ENCODE assay signal across 22 cellular contexts in genomic region chr6:70531133-70531532, GRCh38.
"Had no signal": no experiment of that assay in that cellular context is flagged by ENCODE, and none has a peak within 500 bp of the region (broad histone marks: within the 10 kb centered on the region; RNA-seq: fewer than 3 reads in every experiment).

No MANE protein-coding gene starts in this region.

- H3K4me3 ChIP-seq: breast epithelium, left ventricle myocardium inferior, lung, thoracic aorta had no signal

- FAIRE-seq: urothelium cell line had no signal

- H3K4me1 Mint-ChIP-seq: activated B cell treated with CpG ODN at 0.5 μM for 24 hours; central memory CD8-positive, alpha-beta T cell; nephron had no signal

- DNase-seq: activated B cell treated with CpG ODN at 0.5 μM for 24 hours; activated CD4-positive, alpha-beta T cell treated with anti-CD3 and anti-CD28 coated beads, Interleukin-2, amount 50 U/mL, for 1 hour; activated CD8-positive, alpha-beta T cell treated with anti-CD3 and anti-CD28 coated beads for 36 hours; activated T-cell treated with anti-CD3 and anti-CD28 coated beads, Interleukin-2, amount 50 U/mL, for 4 hours; endodermal cell; foreskin keratinocyte; left ventricle myocardium inferior; right cardiac atrium; stimulated activated CD4-positive, alpha-beta T cell treated with anti-CD3 and anti-CD28 coated beads, Interleukin-15, amount 100 ng/mL, for 24 hours; stimulated activated CD4-positive, alpha-beta T cell treated with anti-CD3 and anti-CD28 coated beads, Interleukin-2, amount 100 ng/mL, for 24 hours; stimulated activated naive CD8-positive, alpha-beta T cell treated with anti-CD3 and anti-CD28 coated beads, Interleukin-15, Interleukin-2, amounts not matched to agents 100 U/mL and 50 U/mL, for 24 hours; trophoblast cell had no signal

- H3K4me3 Mint-ChIP-seq: activated B cell treated with CpG ODN at 0.5 μM for 24 hours; activated CD8-positive, alpha-beta T cell treated with anti-CD3 and anti-CD28 coated beads for 36 hours; activated T-cell treated with anti-CD3 and anti-CD28 coated beads, Interleukin-2, amount 50 U/mL, for 4 hours; central memory CD8-positive, alpha-beta T cell; dendritic cell treated with granulocyte-macrophage colony-stimulating factor and Interleukin-4, amounts not matched to agents 40 ng/mL and 50 ng/mL, for 4 days; endodermal cell; nephron had no signal

- H3K27ac Mint-ChIP-seq: activated B cell treated with CpG ODN at 0.5 μM for 24 hours; activated CD8-positive, alpha-beta T cell treated with anti-CD3 and anti-CD28 coated beads for 36 hours; activated naive CD4-positive, alpha-beta T cell treated with anti-CD3 and anti-CD28 coated beads, Interleukin-2, amount 50 U/mL, for 72 hours; activated T-helper 2 cell treated with anti-CD3 and anti-CD28 coated beads, Interferon-gamma antibody, Interleukin-2, Interleukin-4, amounts not matched to agents 10 μg/mL and 5 μg/mL and 100 μg/mL, durations not matched to agents 14 hours and 24 hours and 36 hours; dendritic cell treated with granulocyte-macrophage colony-stimulating factor and Interleukin-4, amounts not matched to agents 40 ng/mL and 50 ng/mL, for 4 days; endodermal cell; nephron had no signal

- ATAC-seq: activated CD8-positive, alpha-beta T cell treated with anti-CD3 and anti-CD28 coated beads for 36 hours; activated naive CD4-positive, alpha-beta T cell treated with anti-CD3 and anti-CD28 coated beads, Interleukin-2, amount 50 U/mL, for 72 hours; activated T-cell treated with anti-CD3 and anti-CD28 coated beads, Interleukin-2, amount 50 U/mL, for 4 hours; esophagus mucosa; foreskin keratinocyte; right cardiac atrium; stimulated activated naive CD8-positive, alpha-beta T cell treated with anti-CD3 and anti-CD28 coated beads, Interleukin-15, Interleukin-2, amounts not matched to agents 100 U/mL and 50 U/mL, for 24 hours had no signal

- H3K9me3 Mint-ChIP-seq: activated B cell treated with CpG ODN at 0.5 μM for 24 hours; activated CD8-positive, alpha-beta T cell treated with anti-CD3 and anti-CD28 coated beads for 36 hours; activated naive CD4-positive, alpha-beta T cell treated with anti-CD3 and anti-CD28 coated beads, Interleukin-2, amount 50 U/mL, for 72 hours; activated T-cell treated with anti-CD3 and anti-CD28 coated beads, Interleukin-2, amount 50 U/mL, for 4 hours; activated T-helper 2 cell treated with anti-CD3 and anti-CD28 coated beads, Interferon-gamma antibody, Interleukin-2, Interleukin-4, amounts not matched to agents 10 μg/mL and 5 μg/mL and 100 μg/mL, durations not matched to agents 14 hours and 24 hours and 36 hours; central memory CD8-positive, alpha-beta T cell; dendritic cell treated with granulocyte-macrophage colony-stimulating factor and Interleukin-4, amounts not matched to agents 40 ng/mL and 50 ng/mL, for 4 days; endodermal cell; nephron had no signal

- H3K27me3 Mint-ChIP-seq: activated B cell treated with CpG ODN at 0.5 μM for 24 hours; activated CD8-positive, alpha-beta T cell treated with anti-CD3 and anti-CD28 coated beads for 36 hours; central memory CD8-positive, alpha-beta T cell; dendritic cell treated with granulocyte-macrophage colony-stimulating factor and Interleukin-4, amounts not matched to agents 40 ng/mL and 50 ng/mL, for 4 days had no signal

- H3K36me3 Mint-ChIP-seq: activated naive CD4-positive, alpha-beta T cell treated with anti-CD3 and anti-CD28 coated beads, Interleukin-2, amount 50 U/mL, for 72 hours had no signal
